Comparison of ENCODE assay signal across 8 cellular contexts in the genomic region with DNA sequence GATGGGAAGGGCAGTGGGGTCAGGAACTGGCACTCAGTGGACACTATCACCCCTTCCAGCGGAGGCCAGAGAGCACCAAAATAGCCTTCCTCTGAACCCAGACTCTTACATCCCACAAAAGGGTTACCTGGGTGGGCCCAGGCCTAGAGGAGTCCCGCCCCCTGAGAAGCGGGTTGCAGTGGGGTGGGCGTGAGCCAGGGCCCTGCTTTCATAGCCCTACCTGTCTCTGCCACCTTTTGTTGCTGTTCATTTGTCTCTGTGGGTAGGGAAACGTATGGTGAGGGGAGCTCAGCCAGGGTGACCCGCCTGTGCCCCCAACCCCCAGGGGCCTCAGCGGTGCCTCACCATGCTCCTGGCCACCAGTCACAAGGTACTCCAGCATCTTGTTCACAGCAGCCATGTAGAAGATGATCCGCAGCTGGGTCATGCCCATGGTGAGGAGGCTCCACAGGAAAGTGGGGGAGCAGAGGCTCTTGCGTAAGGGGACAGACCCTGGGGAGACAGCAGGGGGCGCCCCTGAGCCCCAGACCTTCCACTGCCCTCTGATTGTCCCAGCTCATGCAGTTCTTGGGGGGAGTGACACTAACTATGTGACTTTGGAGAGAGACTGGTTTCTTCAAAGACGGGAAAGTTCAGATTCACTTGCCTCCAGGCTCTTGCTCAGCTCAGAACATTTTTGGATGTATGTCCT. TPM values are rescaled to one million over a fixed set of nuclear protein-coding genes. Genes with fewer than 3 reads are reported as not detected.
DNase-seq lines count a peak whose midpoint lies in the region; ATAC-seq and TF ChIP-seq lines count a peak whose summit lies in the region.

No MANE protein-coding gene starts in this region.

- no peaks in the 10 kb centered on the region for H3K79me2 ChIP-seq in neural progenitor cell (ENCODE audit: low read depth)

- H3K9me3 Mint-ChIP-seq in CD4-positive, alpha-beta memory T cell: no peaks in the 10 kb centered on the region
- no peaks in the 10 kb centered on the region for H3K9me3 Mint-ChIP-seq in neural progenitor cell

- H3K27ac ChIP-seq in CD4-positive, alpha-beta memory T cell (ENCODE audit: low read depth, low read length): no peak overlapping the region
- H3K27ac ChIP-seq in VCaP (no peak overlapping the region), neural progenitor cell (no peak overlapping the region)

- H3K36me3 ChIP-seq in CD4-positive, alpha-beta memory T cell (ENCODE audit: insufficient read depth, low read length): peaks cover 3% of the 10 kb centered on the region
- H3K36me3 ChIP-seq in neural progenitor cell: no peaks in the 10 kb centered on the region

- H3K9me3 ChIP-seq in CD4-positive, alpha-beta memory T cell (ENCODE audit: control insufficient read depth in 1 of 2, low read length in 2 of 2): no peaks in the 10 kb centered on the region
- no peaks in the 10 kb centered on the region for H3K9me3 ChIP-seq in neural progenitor cell (ENCODE audit: low read depth)

- intact Hi-C loops in CD4-positive, alpha-beta memory T cell (cut with micrococcal nuclease): loop anchor here (5.0 kb wide), 1 partner anchor 34 kb away; no protein-coding TSS in a partner anchor

- no peaks in the 10 kb centered on the region for H3F3A ChIP-seq in neural progenitor cell (ENCODE audit: low read depth)

- H3K4me1 Mint-ChIP-seq in CD4-positive, alpha-beta memory T cell: no peaks in the 10 kb centered on the region
- peaks cover 13% of the 10 kb centered on the region for H3K4me1 Mint-ChIP-seq in neural progenitor cell

- H4K20me1 ChIP-seq in neural progenitor cell (ENCODE audit: low read depth): no peaks in the 10 kb centered on the region

- POLR2A ChIA-PET in CD4-positive, alpha-beta memory T cell (lab: Charles Lee; ENCODE audit: partially characterized antibody): interaction anchor here (0.6 kb wide), 2 partner anchors 23 to 129 kb away, joined by 3 read pairs; no protein-coding TSS in a partner anchor

- H2AFZ ChIP-seq in neural progenitor cell (replicated peaks): no peak overlapping the region

- ATAC-seq in HG02678 (IDR thresholded peaks at IDR 0.05; ENCODE audit: unreplicated experiment) (peak; percentile 46), HG03442 (IDR thresholded peaks at IDR 0.05; ENCODE audit: unreplicated experiment) (no peak), GM21529 (IDR thresholded peaks at IDR 0.05; ENCODE audit: unreplicated experiment) (no peak)

- CTCF ChIA-PET in CD4-positive, alpha-beta memory T cell (lab: Charles Lee; ENCODE audit: partially characterized antibody): interaction anchor here (0.6 to 27.6 kb wide), 14 partner anchors 9 to 309 kb away, joined by 3 to 848 read pairs (median 30); partner anchors contain the start of genes SLC43A1, SLC43A3, SMTNL1 and TIMM10

- H3K9ac ChIP-seq in neural progenitor cell: no peak overlapping the region

- no peak overlapping the region for H3K4me2 ChIP-seq in neural progenitor cell

- no peaks in the 10 kb centered on the region for H3K27me3 Mint-ChIP-seq in CD4-positive, alpha-beta memory T cell
- H3K27me3 Mint-ChIP-seq in neural progenitor cell (ENCODE audit: insufficient read depth, low read depth): peaks cover 17% of the 10 kb centered on the region

- H3K36me3 Mint-ChIP-seq in CD4-positive, alpha-beta memory T cell: peaks cover 41 to 42% of the 10 kb centered on the region in 2 donors
- no peaks in the 10 kb centered on the region for H3K36me3 Mint-ChIP-seq in neural progenitor cell

- no peak overlapping the region for H3K4me3 ChIP-seq in CD4-positive, alpha-beta memory T cell (ENCODE audit: low read length in 2 of 2)
- H3K4me3 ChIP-seq in neural progenitor cell: no peak overlapping the region

- no peak overlapping the region for H3K4me3 Mint-ChIP-seq in CD4-positive, alpha-beta memory T cell
- H3K4me3 Mint-ChIP-seq in neural progenitor cell: no peak overlapping the region

- H3K27me3 ChIP-seq in CD4-positive, alpha-beta memory T cell (ENCODE audit: insufficient read depth, low read length): no peaks in the 10 kb centered on the region
- H3K27me3 ChIP-seq in neural progenitor cell: no peaks in the 10 kb centered on the region

- DNase-seq in CD4-positive, alpha-beta memory T cell: peak in 4 of 5 donors; percentile 30 to 43 (median 36)
- peak; percentile 81 for DNase-seq in ecto neural progenitor cell (ENCODE audit: low spot score)
- peak; percentile 72 for DNase-seq in neural progenitor cell (ENCODE audit: low spot score)
- DNase-seq in GF-D8 (lab: John Stamatoyannopoulos, UW): no peak

- no peak overlapping the region for H3K27ac Mint-ChIP-seq in CD4-positive, alpha-beta memory T cell
- H3K27ac Mint-ChIP-seq in neural progenitor cell: no peak overlapping the region

- peak; percentile 65 for TF ChIP-seq CTCF in VCaP (conservative IDR thresholded peaks at IDR 0.05)
- peak; percentile 78 for TF ChIP-seq CTCF in neural progenitor cell (IDR thresholded peaks at IDR 0.05)

- no peaks in the 10 kb centered on the region for H3K4me1 ChIP-seq in CD4-positive, alpha-beta memory T cell (ENCODE audit: insufficient read depth, low read length)
- H3K4me1 ChIP-seq in neural progenitor cell: no peaks in the 10 kb centered on the region

RNA-seq across cellular contexts. Expression of gene SLC43A1, which starts 24.0 kb away (rescaled TPM):
- total RNA-seq in CD4-positive, alpha-beta memory T cell: 10 to 100 TPM; 18.1 to 21.7 TPM
- 10 to 100 TPM; 14.8 to 19.1 TPM for polyA plus RNA-seq in CD4-positive, alpha-beta memory T cell
- total RNA-seq in neural progenitor cell (ENCODE audit: low replicate concordance): 0.99 and 1.5 TPM in 2 replicates

RNA-seq across cellular contexts. Expression of gene RTN4RL2, which starts 31.2 kb away (rescaled TPM):
- total RNA-seq in CD4-positive, alpha-beta memory T cell: under 1 TPM in 1 of 2 experiments, not detected in 1; 0.17 TPM
- polyA plus RNA-seq in CD4-positive, alpha-beta memory T cell: under 1 TPM in 1 of 2 donors, not detected in 1; 0.40 TPM
- 0.13 and 1.9 TPM in 2 replicates for total RNA-seq in neural progenitor cell (ENCODE audit: low replicate concordance)

RNA-seq across cellular contexts. Expression of gene TIMM10, which starts 39.0 kb away (rescaled TPM):
- total RNA-seq in CD4-positive, alpha-beta memory T cell: 10 to 100 TPM; 30.4 to 34.6 TPM
- 10 to 100 TPM; 53.1 to 62.1 TPM for polyA plus RNA-seq in CD4-positive, alpha-beta memory T cell
- 19.1 and 21.9 TPM in 2 replicates for total RNA-seq in neural progenitor cell (ENCODE audit: low replicate concordance)

RNA-seq across cellular contexts. Expression of gene SMTNL1, which starts 45.9 kb away (rescaled TPM):
- not detected for total RNA-seq in CD4-positive, alpha-beta memory T cell
- under 1 TPM in 1 of 2 donors, not detected in 1; 0.55 TPM for polyA plus RNA-seq in CD4-positive, alpha-beta memory T cell
- 0.28 TPM in 1 of 2 replicates, not detected in the other for total RNA-seq in neural progenitor cell (ENCODE audit: low replicate concordance)
